ENCODE assay signal across 1 cellular context in genomic region chr17:30950669-30951399, GRCh38.
A peak's percentile ranks its signal among the peaks of the same experiment; 100 is the strongest.
TF ChIP-seq lines count a peak whose summit lies in the region.

No MANE protein-coding gene starts in this region.

TF ChIP-seq in SK-N-SH, 30 proteins besides CTCF, POLR2A, EP300 and RAD21 (continued from another document):
- TF ChIP-seq REST (IDR thresholded peaks at IDR 0.05; ENCODE audit: low read depth, low read length) (no peak), SIN3A (IDR thresholded peaks at IDR 0.05; ENCODE audit: borderline replicate concordance, low read depth, low read length) (peak; percentile 25; the same call in 1 of the 2 replicates), GATA2 (CRISPR knock-in tag; IDR thresholded peaks at IDR 0.05) (peak; percentile 63), MEF2A (IDR thresholded peaks at IDR 0.05; ENCODE audit: borderline replicate concordance, low read depth) (no peak), IRF3 (IDR thresholded peaks at IDR 0.05; ENCODE audit: low read depth, low read length) (no peak), TCF12 (IDR thresholded peaks at IDR 0.05) (peak; percentile 91), FOSL2 (IDR thresholded peaks at IDR 0.05; ENCODE audit: borderline replicate concordance, low read depth) (no peak), GABPA (IDR thresholded peaks at IDR 0.05; ENCODE audit: low read depth) (no peak), POLR2AphosphoS5 (IDR thresholded peaks at IDR 0.05; ENCODE audit: low read depth, low read length) (peak; percentile 54; the same call in 1 of the 2 replicates), EZH2phosphoT487 (IDR thresholded peaks at IDR 0.05; ENCODE audit: borderline replicate concordance, low read depth) (no peak), CHD2 (IDR thresholded peaks at IDR 0.05; ENCODE audit: low read length, partially characterized antibody) (peak; percentile 54)
